21 cellular contexts compared by ENCODE assay signal in the genomic region with DNA sequence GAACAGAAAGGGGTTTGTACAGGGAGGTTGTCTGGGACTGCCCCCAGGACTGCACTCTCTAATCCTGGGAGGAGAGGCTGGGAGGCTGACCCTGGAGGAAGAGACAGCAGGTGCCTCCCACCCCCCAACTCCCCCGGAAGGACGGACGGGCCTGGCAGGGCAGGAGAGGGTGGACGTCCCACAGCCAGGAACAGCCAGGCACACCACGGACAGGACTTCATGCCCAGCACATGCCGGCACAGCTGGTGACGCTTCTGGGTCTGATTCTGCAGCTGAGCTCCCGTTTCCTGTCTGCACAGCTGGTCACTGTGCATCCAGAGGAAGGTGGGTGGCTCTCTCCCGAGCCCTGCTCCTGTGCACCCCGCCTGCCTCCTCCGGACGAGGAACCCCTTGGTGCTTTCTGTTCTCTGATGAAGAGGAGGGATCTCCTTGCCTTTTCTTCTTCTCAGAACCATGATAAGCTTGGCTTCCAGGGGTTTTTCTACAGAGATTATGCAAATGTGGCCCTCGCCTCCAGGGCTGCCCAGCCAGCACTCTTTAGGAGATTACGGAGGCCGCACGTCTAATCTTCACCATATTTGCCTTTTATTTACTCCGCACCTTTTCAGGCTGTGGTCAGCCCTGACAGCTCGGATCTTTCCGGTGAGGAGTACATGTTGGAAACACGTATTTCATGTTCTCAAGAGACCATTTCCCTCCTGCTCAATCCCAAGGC.
DNase-seq lines count a peak whose midpoint lies in the region; ATAC-seq, FAIRE-seq and TF ChIP-seq lines count a peak whose summit lies in the region.
"Had no signal": no experiment of that assay in that cellular context is flagged by ENCODE, and none has a peak within 500 bp of the region (broad histone marks: within the 10 kb centered on the region; RNA-seq: fewer than 3 reads in every experiment).

No MANE protein-coding gene starts in this region.

- no peak overlapping the region for H3K56ac ChIP-seq in mesendoderm (ENCODE audit: low read length)

- no peaks in the 10 kb centered on the region for H3K79me1 ChIP-seq in mesendoderm (ENCODE audit: low read length)

- no peak overlapping the region for H2AFZ ChIP-seq in HepG2 (ENCODE audit: low read length)

- no peak overlapping the region for H2BK120ac ChIP-seq in mesendoderm (ENCODE audit: low read depth, low read length)

- H3K4me3 ChIP-seq in BLaER1 treated with 17β-estradiol and CSF1 and Interleukin-3, amounts not matched to agents 10 nM and 100 nM = peak overlapping the region in 1 of 10 experiments; percentile 32; a peak in 2 of 20 replicates
- H3K4me3 ChIP-seq in mesendoderm (ENCODE audit: low read length) (no peak overlapping the region), kidney (ENCODE audit: low read length in 2 of 2) (no peak overlapping the region), HepG2 (replicated peaks in 1 of 3; ENCODE audit: insufficient read depth in 1 of 3, low read depth in 2 of 3, low read length in 3 of 3) (no peak overlapping the region)
- H3K4me3 ChIP-seq: SJCRH30 had no signal

- H2BK5ac ChIP-seq in mesendoderm (ENCODE audit: low read length) = no peak overlapping the region

- TF ChIP-seq POLR2A in HepG2 (IDR thresholded peaks at IDR 0.05; ENCODE audit: insufficient read depth in 1 of 2, low read depth in 2 of 2, low read length in 2 of 2) = no peak

- peak; percentile 20 for DNase-seq in RPMI8226
- DNase-seq in mesendoderm = no peak
- peak; percentile 34 for DNase-seq in superior temporal gyrus (ENCODE audit: extremely low spot score)
- no peak for DNase-seq in kidney
- no peak for DNase-seq in HepG2 (ENCODE audit: low spot score)
- no peak for DNase-seq in HuH-7.5 (ENCODE audit: low spot score)
- DNase-seq: ACHN; CD8-positive, alpha-beta memory T cell; DMS79; HFFc6; KBM-7; MM.1S; NCI-H1048; NCI-H1436; NCI-H1930; NCI-H69; NK-92 treated with Interleukin-12 subunit alpha and Interleukin-12 subunit beta, amount 100 ng/mL, for 24 hours had no signal

- H3K18ac ChIP-seq in mesendoderm (ENCODE audit: low read length) = no peak overlapping the region

- TF ChIP-seq CTCF in kidney (IDR thresholded peaks at IDR 0.05; ENCODE audit: borderline replicate concordance, extremely low read depth, insufficient read depth) (no peak), HepG2 (CRISPR knock-in tag; IDR thresholded peaks at IDR 0.05) (no peak)

- H3K9me3 ChIP-seq in BLaER1 treated with 17β-estradiol and CSF1 and Interleukin-3, amounts not matched to agents 10 nM and 100 nM (replicated peaks in 1 of 11) = no peaks in the 10 kb centered on the region
- no peaks in the 10 kb centered on the region for H3K9me3 ChIP-seq in kidney (ENCODE audit: control insufficient read depth in 1 of 2, low read length in 2 of 2)
- no peaks in the 10 kb centered on the region for H3K9me3 ChIP-seq in HepG2 (ENCODE audit: low read length)
- H3K9me3 ChIP-seq: SJCRH30 had no signal

- peak overlapping the region; percentile 80 for H3K23ac ChIP-seq in mesendoderm (ENCODE audit: low read length)

- in situ Hi-C loops in HepG2 (cut with HindIII; ENCODE audit: extremely low pct_ligation_motif_present, low pct_unique_long_range_greater_than_20kb) = no loop called here

- FAIRE-seq in kidney (lab: Jason Lieb, UNC) = no peak
- no peak for FAIRE-seq in HepG2 (lab: Jason Lieb, UNC)
- FAIRE-seq: GM19239 had no signal

- H3K36me3 ChIP-seq in BLaER1 treated with 17β-estradiol and CSF1 and Interleukin-3, amounts not matched to agents 10 nM and 100 nM = no peaks in the 10 kb centered on the region
- no peaks in the 10 kb centered on the region for H3K36me3 ChIP-seq in mesendoderm (ENCODE audit: control insufficient read depth, insufficient read depth, low read length)
- H3K36me3 ChIP-seq in kidney (ENCODE audit: control insufficient read depth in 1 of 2, insufficient read depth in 2 of 2, low read length in 2 of 2) = no peaks in the 10 kb centered on the region
- H3K36me3 ChIP-seq in HepG2 (replicated peaks in 1 of 2; ENCODE audit: control insufficient read depth in 1 of 2, insufficient read depth in 2 of 2, low read length in 2 of 2) = no peaks in the 10 kb centered on the region
- H3K36me3 ChIP-seq: SJCRH30 had no signal

- BruUV-seq in HepG2 (replicated peaks; lab: Mats Ljungman, UMichigan) = no TSS peak

- H3K27me3 ChIP-seq in BLaER1 treated with 17β-estradiol and CSF1 and Interleukin-3, amounts not matched to agents 10 nM and 100 nM = peaks cover 0 to 25% (median 0%) of the 10 kb centered on the region in 11 experiments; a peak in 8 of 22 replicates
- H3K27me3 ChIP-seq in mesendoderm (ENCODE audit: insufficient read depth, low read length, poor library complexity) (no peaks in the 10 kb centered on the region), HepG2 (ENCODE audit: control insufficient read depth in 1 of 2, insufficient read depth in 2 of 2, low read length in 2 of 2) (peaks cover 15 to 71% of the 10 kb centered on the region in 2 experiments)

- no peak overlapping the region for H2AK5ac ChIP-seq in mesendoderm (ENCODE audit: low read length)

- no CpG with 5 or more reads among the region's 20 CpGs for WGBS in mesendoderm (ENCODE audit: extremely low coverage, insufficient coverage, low lambda C conversion rate)
- WGBS in HepG2 (ENCODE audit: low lambda C conversion rate) = 12% methylated on average over 8 of the region's 20 CpGs

- H4K8ac ChIP-seq in mesendoderm (ENCODE audit: low read depth, low read length) = no peak overlapping the region

- TF ChIP-seq RAD21 in HepG2 (CRISPR knock-in tag; IDR thresholded peaks at IDR 0.05) = no peak

- no peak overlapping the region for H3K4ac ChIP-seq in mesendoderm (ENCODE audit: low read depth, low read length)

- no peak overlapping the region for H3K9ac ChIP-seq in BLaER1 treated with 17β-estradiol and CSF1 and Interleukin-3, amounts not matched to agents 10 nM and 100 nM
- H3K9ac ChIP-seq in mesendoderm (ENCODE audit: low read length) (no peak overlapping the region), kidney (ENCODE audit: low read length in 2 of 2) (no peak overlapping the region), HepG2 (ENCODE audit: insufficient read depth, low read depth, low read length) (no peak overlapping the region)

- no peak overlapping the region for H3K27ac ChIP-seq in BLaER1 treated with 17β-estradiol and CSF1 and Interleukin-3, amounts not matched to agents 10 nM and 100 nM
- H3K27ac ChIP-seq in mesendoderm (ENCODE audit: low read depth, low read length) = no peak overlapping the region
- H3K27ac ChIP-seq in kidney (ENCODE audit: low read depth in 2 of 2, low read length in 2 of 2) = no peak overlapping the region
- no peak overlapping the region for H3K27ac ChIP-seq in HepG2 (ENCODE audit: extremely low read length, insufficient read depth, low read length)
- H3K27ac ChIP-seq: C4-2B, SJCRH30 had no signal

- no peaks in the 10 kb centered on the region for H3K79me2 ChIP-seq in mesendoderm (ENCODE audit: control insufficient read depth, insufficient read depth, low read length)
- H3K79me2 ChIP-seq in HepG2 (ENCODE audit: insufficient read depth, low read length) = no peaks in the 10 kb centered on the region

- H3K4me1 ChIP-seq in BLaER1 treated with 17β-estradiol and CSF1 and Interleukin-3, amounts not matched to agents 10 nM and 100 nM = peaks cover 14 to 34% (median 25%) of the 10 kb centered on the region in 10 experiments
- H3K4me1 ChIP-seq in mesendoderm (ENCODE audit: control insufficient read depth, low read depth, low read length) (no peaks in the 10 kb centered on the region), kidney (ENCODE audit: control insufficient read depth in 1 of 2, insufficient read depth in 1 of 2, low read depth in 1 of 2, low read length in 2 of 2) (no peaks in the 10 kb centered on the region), HepG2 (ENCODE audit: insufficient read depth, low read length) (no peaks in the 10 kb centered on the region)
- H3K4me1 ChIP-seq: SJCRH30 had no signal

- H3K4me2 ChIP-seq in BLaER1 treated with 17β-estradiol and CSF1 and Interleukin-3, amounts not matched to agents 10 nM and 100 nM = peak overlapping the region; percentile 40 to 96 (median 82); a peak in 20 of 22 replicates
- H3K4me2 ChIP-seq in mesendoderm (ENCODE audit: low read length) (no peak overlapping the region), HepG2 (ENCODE audit: low read depth, low read length) (no peak overlapping the region)

- H4K20me1 ChIP-seq in BLaER1 treated with 17β-estradiol and CSF1 and Interleukin-3, amounts not matched to agents 10 nM and 100 nM = peaks cover 0 to 36% (median 21%) of the 10 kb centered on the region in 11 experiments; a peak in 16 of 22 replicates
- H4K20me1 ChIP-seq in HepG2 (ENCODE audit: insufficient read depth, low read length) = no peaks in the 10 kb centered on the region

- no peak for TF ChIP-seq EP300 in HepG2 (IDR thresholded peaks at IDR 0.05; ENCODE audit: low read depth in 2 of 2, low read length in 2 of 2)
- TF ChIP-seq EP300 in HepG2 (CRISPR knock-in tag; IDR thresholded peaks at IDR 0.05; ENCODE audit: borderline replicate concordance) = no peak

- POLR2A ChIA-PET in HepG2 (lab: Yijun Ruan, JAX) = no interaction called here

- ATAC-seq in HepG2 = no peak

- no peak overlapping the region for H2BK15ac ChIP-seq in mesendoderm (replicated peaks; ENCODE audit: low read depth)

- CTCF ChIA-PET in HepG2 (lab: Yijun Ruan, JAX; ENCODE audit: low intra/inter-chr PET ratio, low total read pairs) = no interaction called here

- intact Hi-C loops in kidney (cut with DNase I) (no loop called here), HepG2 (cut with micrococcal nuclease; ENCODE audit: unreplicated experiment) (no loop called here)

- H4K5ac ChIP-seq in mesendoderm (ENCODE audit: low read length) = no peak overlapping the region

TF ChIP-seq in HepG2, 621 proteins besides CTCF, POLR2A, EP300 and RAD21:
- TF ChIP-seq BORCS8-MEF2B (CRISPR knock-in tag; IDR thresholded peaks at IDR 0.05) (no peak), NFATC3 (CRISPR knock-in tag; IDR thresholded peaks at IDR 0.05) (no peak), PAX8 (CRISPR knock-in tag; IDR thresholded peaks at IDR 0.05; ENCODE audit: borderline replicate concordance) (no peak)

Comparison
In these comparisons a context has a peak if more than half of its experiments do, and no peak if none do; other contexts are left out.
1. H3K4me2 ChIP-seq: peak in BLaER1 treated with 17β-estradiol and CSF1 and Interleukin-3, amounts not matched to agents 10 nM and 100 nM (11 of 11); none in mesendoderm (single experiment) and HepG2 (single experiment).
2. DNase-seq: peak in RPMI8226 (single experiment) and superior temporal gyrus (single experiment); none in mesendoderm (single experiment), kidney (single experiment), HepG2 (single experiment) and HuH-7.5 (single experiment).